ENCODE assay signal across 19 cellular contexts in the genomic region with DNA sequence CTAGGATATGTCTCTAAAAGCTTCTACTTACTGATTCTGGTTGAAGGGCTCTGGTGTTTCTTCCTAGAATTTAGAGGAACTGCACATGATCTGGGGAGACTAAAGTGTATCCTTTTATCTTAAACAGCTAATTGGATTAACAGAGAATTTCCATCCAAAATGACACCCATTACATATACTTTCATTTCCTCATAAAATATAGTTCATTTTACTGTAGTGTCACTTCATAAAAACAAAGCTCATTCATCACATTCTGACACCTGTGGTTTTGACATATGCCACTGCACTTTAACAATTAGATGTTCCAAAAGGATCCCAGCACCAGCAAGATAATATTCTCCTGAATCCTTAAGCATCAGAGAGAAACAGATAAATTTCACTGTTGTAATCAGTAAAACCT.
DNase-seq lines count a peak whose midpoint lies in the region; ATAC-seq, FAIRE-seq and TF ChIP-seq lines count a peak whose summit lies in the region.
"Had no signal": no experiment of that assay in that cellular context is flagged by ENCODE, and none has a peak within 500 bp of the region (broad histone marks: within the 10 kb centered on the region; RNA-seq: fewer than 3 reads in every experiment).

No MANE protein-coding gene starts in this region.

- no peak for TF ChIP-seq EP300 in GM12878 (IDR thresholded peaks at IDR 0.05; ENCODE audit: borderline replicate concordance in 1 of 2, control insufficient read depth in 1 of 2, low read depth in 2 of 2, low read length in 2 of 2)

- RAD21 ChIA-PET in GM12878 (lab: Charles Lee; ENCODE audit: unreplicated experiment): no interaction called here

- H3K79me2 ChIP-seq in MM.1S (ENCODE audit: low read length) (no peaks in the 10 kb centered on the region), GM12878 (ENCODE audit: control insufficient read depth, insufficient read depth, low read length) (no peaks in the 10 kb centered on the region)

- H3K36me3 ChIP-seq in A673 (ENCODE audit: insufficient read depth, low read length, poor library complexity, severe bottlenecking) (no peaks in the 10 kb centered on the region), MM.1S (replicated peaks; ENCODE audit: insufficient read depth, low read length) (no peaks in the 10 kb centered on the region), GM12878 (ENCODE audit: control insufficient read depth in 2 of 2, insufficient read depth in 2 of 2, low read length in 1 of 2) (no peaks in the 10 kb centered on the region), BE2C (no peaks in the 10 kb centered on the region), uterus (no peaks in the 10 kb centered on the region)
- H3K36me3 ChIP-seq: BLaER1 treated with 17β-estradiol and CSF1 and Interleukin-3, amounts not matched to agents 10 nM and 100 nM had no signal

- FAIRE-seq in GM12878 (lab: Jason Lieb, UNC): no peak
- FAIRE-seq: GM19239, K562, RCC 7860 had no signal

- intact Hi-C loops in A673 (cut with micrococcal nuclease; ENCODE audit: unreplicated experiment): no loop called here
- intact Hi-C loops in GM12878 (cut with micrococcal nuclease; ENCODE audit: unreplicated experiment): no loop called here
- intact Hi-C loops in uterus (cut with DNase I; ENCODE audit: low total_unique reads): no loop called here

- SMC1A ChIA-PET in GM12878 (lab: Charles Lee; ENCODE audit: uncharacterized antibody, unreplicated experiment): interaction anchor here (0.9 kb wide), 1 partner anchor 15 kb away, joined by 3 read pairs; no protein-coding TSS in a partner anchor

- H2AFZ ChIP-seq in MM.1S (ENCODE audit: low read length): no peak overlapping the region
- H2AFZ ChIP-seq in GM12878 (ENCODE audit: control insufficient read depth, low read depth, low read length): no peak overlapping the region

- H3K9me3 ChIP-seq in A673 (ENCODE audit: low read depth, low read length, poor library complexity, severe bottlenecking) (no peaks in the 10 kb centered on the region), MM.1S (replicated peaks; ENCODE audit: insufficient read depth, low read length) (no peaks in the 10 kb centered on the region), GM12878 (replicated peaks; ENCODE audit: control insufficient read depth, insufficient read depth, low read length) (no peaks in the 10 kb centered on the region), BE2C (no peaks in the 10 kb centered on the region), uterus (no peaks in the 10 kb centered on the region)
- H3K9me3 ChIP-seq: BLaER1 treated with 17β-estradiol and CSF1 and Interleukin-3, amounts not matched to agents 10 nM and 100 nM had no signal

- H3K4me3 ChIP-seq in A673 (ENCODE audit: low read depth, low read length, poor library complexity, severe bottlenecking) (peak overlapping the region; percentile 20), MM.1S (ENCODE audit: low read length) (no peak overlapping the region), GM12878 (no peak overlapping the region), BE2C (ENCODE audit: low read depth, low read length) (no peak overlapping the region), uterus (no peak overlapping the region)
- H3K4me3 ChIP-seq: BLaER1 treated with 17β-estradiol and CSF1 and Interleukin-3, amounts not matched to agents 10 nM and 100 nM; K562 had no signal

- H3K4me2 ChIP-seq in MM.1S (ENCODE audit: low read depth, low read length) (no peak overlapping the region; the same call in 1 of the 2 replicates), GM12878 (ENCODE audit: control insufficient read depth, insufficient read depth) (no peak overlapping the region)

- H4K20me1 ChIP-seq in MM.1S (ENCODE audit: insufficient read depth, low read length) (no peaks in the 10 kb centered on the region), GM12878 (ENCODE audit: control insufficient read depth, insufficient read depth) (no peaks in the 10 kb centered on the region)
- H4K20me1 ChIP-seq: BLaER1 treated with 17β-estradiol and CSF1 and Interleukin-3, amounts not matched to agents 10 nM and 100 nM had no signal

- TF ChIP-seq POLR2A in GM12878 (IDR thresholded peaks at IDR 0.05; ENCODE audit: low read depth, low read length) (no peak), uterus (IDR thresholded peaks at IDR 0.05) (no peak)

- peak; percentile 67 for ATAC-seq in GM12878
- no peak for ATAC-seq in HG03571 (IDR thresholded peaks at IDR 0.05; ENCODE audit: unreplicated experiment)
- ATAC-seq: K562, T-helper 17 cell had no signal

- no TSS peak for BruUV-seq in A673 (replicated peaks; lab: Mats Ljungman, UMichigan)
- no TSS peak for BruUV-seq in GM12878 (replicated peaks; lab: Mats Ljungman, UMichigan)

- TF ChIP-seq RAD21 in GM12878 (IDR thresholded peaks at IDR 0.05; ENCODE audit: insufficient read depth, low read depth, low read length): no peak

- DNase-seq in A673 (ENCODE audit: low spot score) (peak; percentile 70), MM.1S (no peak), NOMO-1 treated with DMSO at 0.1 percent for 48 hours (lab: John Stamatoyannopoulos, UW; ENCODE audit: unreplicated experiment) (peak; percentile 81), GM12878 (ENCODE audit: low read depth, low spot score) (no peak), GM19238 (ENCODE audit: insufficient read length, low spot score) (no peak), BE2C (no peak), uterus (no peak)
- DNase-seq: DMS 273 treated with DMSO at 0.1 percent for 48 hours, H9, NCI-H1092 treated with DMSO at 0.1 percent for 48 hours, NCI-H2081 treated with DMSO at 0.1 percent for 48 hours, NCI-H69, Right ventricle myocardium superior, T-helper 17 cell had no signal

- H3F3A ChIP-seq in MM.1S (ENCODE audit: insufficient read depth, low read length): no peaks in the 10 kb centered on the region

- H3K27me3 ChIP-seq in A673 (replicated peaks; ENCODE audit: insufficient read depth, low read depth, low read length, poor library complexity) (no peaks in the 10 kb centered on the region), MM.1S (replicated peaks; ENCODE audit: insufficient read depth, low read length) (no peaks in the 10 kb centered on the region), GM12878 (replicated peaks in 1 of 2; ENCODE audit: control insufficient read depth in 2 of 2, insufficient read depth in 2 of 2, low read length in 1 of 2) (no peaks in the 10 kb centered on the region), BE2C (no peaks in the 10 kb centered on the region), uterus (no peaks in the 10 kb centered on the region)
- H3K27me3 ChIP-seq: BLaER1 treated with 17β-estradiol and CSF1 and Interleukin-3, amounts not matched to agents 10 nM and 100 nM had no signal

- H3K27ac ChIP-seq in A673 (ENCODE audit: low read depth, low read length, poor library complexity, severe bottlenecking) (peak overlapping the region; percentile 27), MM.1S (ENCODE audit: low read length) (peak overlapping the region; percentile 11; the same call in 1 of the 2 replicates), GM12878 (ENCODE audit: control insufficient read depth, insufficient read depth) (no peak overlapping the region), uterus (no peak overlapping the region)
- H3K27ac ChIP-seq: BLaER1 treated with 17β-estradiol and CSF1 and Interleukin-3, amounts not matched to agents 10 nM and 100 nM had no signal

- CTCF ChIA-PET in A673 (lab: Charles Lee) (no interaction called here), GM12878 (lab: Yijun Ruan, JAX) (no interaction called here)

- H3K4me1 ChIP-seq in A673 (ENCODE audit: insufficient read depth, low read length, poor library complexity, severe bottlenecking) (peaks cover 37% of the 10 kb centered on the region), MM.1S (ENCODE audit: low read length) (peaks cover 21% of the 10 kb centered on the region), GM12878 (ENCODE audit: control insufficient read depth, insufficient read depth, low read length) (no peaks in the 10 kb centered on the region), BE2C (no peaks in the 10 kb centered on the region), uterus (no peaks in the 10 kb centered on the region)

- no peak overlapping the region for H3K9ac ChIP-seq in MM.1S (ENCODE audit: low read length)
- H3K9ac ChIP-seq in GM12878 (ENCODE audit: control insufficient read depth, insufficient read depth, low read length): no peak overlapping the region
- H3K9ac ChIP-seq: BLaER1 treated with 17β-estradiol and CSF1 and Interleukin-3, amounts not matched to agents 10 nM and 100 nM had no signal

- TF ChIP-seq CTCF in A673 (conservative IDR thresholded peaks at IDR 0.05; ENCODE audit: low read depth, low read length) (no peak), MM.1S (IDR thresholded peaks at IDR 0.05; ENCODE audit: low read length) (no peak), GM12878 (IDR thresholded peaks at IDR 0.05 in 2 of 3, conservative IDR thresholded peaks at IDR 0.05 in 1 of 3; ENCODE audit: control insufficient read depth in 2 of 3, extremely low read depth in 1 of 3, insufficient read depth in 1 of 3, low read depth in 3 of 3, low read length in 3 of 3) (no peak), BE2C (IDR thresholded peaks at IDR 0.05; ENCODE audit: low read depth, low read length) (no peak), uterus (IDR thresholded peaks at IDR 0.05) (no peak)

- POLR2A ChIA-PET in A673 (lab: Charles Lee; ENCODE audit: low non-redundant PET): no interaction called here
- POLR2A ChIA-PET in GM12878 (lab: Charles Lee): no interaction called here

- no peaks in the 10 kb centered on the region for H3K9me2 ChIP-seq in MM.1S (replicated peaks; ENCODE audit: insufficient read depth, low read length)

- in situ Hi-C loops in GM12878 (cut with MboI): no loop called here

TF ChIP-seq in GM12878, 131 proteins besides CTCF, POLR2A, EP300 and RAD21 (continues in another document):
- TF ChIP-seq PBX3 (IDR thresholded peaks at IDR 0.05; ENCODE audit: insufficient replicate concordance, low read depth, low read length) (no peak), USF2 (IDR thresholded peaks at IDR 0.05; ENCODE audit: borderline replicate concordance, low read depth, low read length) (no peak), CREM (IDR thresholded peaks at IDR 0.05; ENCODE audit: low read depth) (no peak), RELA (IDR thresholded peaks at IDR 0.05; ENCODE audit: borderline replicate concordance, partially characterized antibody) (no peak)

Comparison
In these comparisons a context has a peak if more than half of its experiments do, and no peak if none do; other contexts are left out.
1. DNase-seq: peak in A673 (single experiment) and NOMO-1 treated with DMSO at 0.1 percent for 48 hours (single experiment); none in MM.1S (single experiment), GM12878 (single experiment), GM19238 (single experiment), BE2C (single experiment) and uterus (0 of 2).
2. H3K27ac ChIP-seq: peak in A673 (single experiment) and MM.1S (single experiment); none in GM12878 (single experiment) and uterus (0 of 2).